Comparison of ENCODE assay signal across 1 cellular context in genomic region chr5:120457839-120458507, GRCh38.
TF ChIP-seq lines count a peak whose summit lies in the region.

No MANE protein-coding gene starts in this region.

TF ChIP-seq in HepG2, 621 proteins besides CTCF, POLR2A, EP300 and RAD21 (continued from another document and continues in another):
- TF ChIP-seq NFIB (CRISPR knock-in tag; IDR thresholded peaks at IDR 0.05; ENCODE audit: borderline replicate concordance) (no peak), ZNF772 (CRISPR knock-in tag; IDR thresholded peaks at IDR 0.05) (no peak), SIX1 (CRISPR knock-in tag; IDR thresholded peaks at IDR 0.05; ENCODE audit: borderline replicate concordance) (no peak), ZNF776 (CRISPR knock-in tag; IDR thresholded peaks at IDR 0.05) (no peak), RORA (CRISPR knock-in tag; IDR thresholded peaks at IDR 0.05) (no peak), ZBTB21 (CRISPR knock-in tag; IDR thresholded peaks at IDR 0.05) (no peak), MAFG (CRISPR knock-in tag; IDR thresholded peaks at IDR 0.05) (no peak), RARA (CRISPR knock-in tag; IDR thresholded peaks at IDR 0.05) (no peak), DDIT3 (CRISPR knock-in tag; IDR thresholded peaks at IDR 0.05) (no peak), ZNF343 (CRISPR knock-in tag; IDR thresholded peaks at IDR 0.05) (no peak), MNT (IDR thresholded peaks at IDR 0.05) (0 out of 2 replicates have a peak, but pooled peaks have one; percentile 22), KLF9 (CRISPR knock-in tag; IDR thresholded peaks at IDR 0.05; ENCODE audit: low read depth) (no peak), SIX4 (CRISPR knock-in tag; IDR thresholded peaks at IDR 0.05) (no peak), USF2 (IDR thresholded peaks at IDR 0.05; ENCODE audit: low read depth, low read length) (peak; percentile 90), USF2 (CRISPR knock-in tag; IDR thresholded peaks at IDR 0.05; ENCODE audit: borderline replicate concordance) (peak; percentile 74; the same call in 1 of the 2 replicates), UBTF (CRISPR knock-in tag; IDR thresholded peaks at IDR 0.05) (no peak; the same call in 1 of the 2 replicates), FOSL2 (CRISPR knock-in tag; IDR thresholded peaks at IDR 0.05) (peak; percentile 93), ZNF629 (CRISPR knock-in tag; conservative IDR thresholded peaks at IDR 0.05) (no peak), RFXANK (CRISPR knock-in tag; IDR thresholded peaks at IDR 0.05) (no peak), CREBL2 (CRISPR knock-in tag; IDR thresholded peaks at IDR 0.05; ENCODE audit: borderline replicate concordance) (no peak), ZNF598 (CRISPR knock-in tag; IDR thresholded peaks at IDR 0.05; ENCODE audit: borderline replicate concordance) (no peak), PAXIP1 (CRISPR knock-in tag; conservative IDR thresholded peaks at IDR 0.05) (no peak), ZNF781 (CRISPR knock-in tag; IDR thresholded peaks at IDR 0.05; ENCODE audit: borderline replicate concordance, not compliant biosample characterization) (no peak), ZNF17 (CRISPR knock-in tag; IDR thresholded peaks at IDR 0.05) (no peak), ERF (CRISPR knock-in tag; IDR thresholded peaks at IDR 0.05) (peak; percentile 70), NFKB2 (CRISPR knock-in tag; IDR thresholded peaks at IDR 0.05; ENCODE audit: borderline replicate concordance) (no peak), ZBTB3 (CRISPR knock-in tag; IDR thresholded peaks at IDR 0.05; ENCODE audit: borderline replicate concordance, low read depth) (no peak), ZNF562 (CRISPR knock-in tag; IDR thresholded peaks at IDR 0.05; ENCODE audit: borderline replicate concordance) (no peak), ZNF30 (CRISPR knock-in tag; IDR thresholded peaks at IDR 0.05) (no peak), YEATS4 (CRISPR knock-in tag; IDR thresholded peaks at IDR 0.05; ENCODE audit: borderline replicate concordance) (no peak), ZNF276 (CRISPR knock-in tag; IDR thresholded peaks at IDR 0.05; ENCODE audit: low read depth) (no peak)
- TF ChIP-seq, protein P1, sequence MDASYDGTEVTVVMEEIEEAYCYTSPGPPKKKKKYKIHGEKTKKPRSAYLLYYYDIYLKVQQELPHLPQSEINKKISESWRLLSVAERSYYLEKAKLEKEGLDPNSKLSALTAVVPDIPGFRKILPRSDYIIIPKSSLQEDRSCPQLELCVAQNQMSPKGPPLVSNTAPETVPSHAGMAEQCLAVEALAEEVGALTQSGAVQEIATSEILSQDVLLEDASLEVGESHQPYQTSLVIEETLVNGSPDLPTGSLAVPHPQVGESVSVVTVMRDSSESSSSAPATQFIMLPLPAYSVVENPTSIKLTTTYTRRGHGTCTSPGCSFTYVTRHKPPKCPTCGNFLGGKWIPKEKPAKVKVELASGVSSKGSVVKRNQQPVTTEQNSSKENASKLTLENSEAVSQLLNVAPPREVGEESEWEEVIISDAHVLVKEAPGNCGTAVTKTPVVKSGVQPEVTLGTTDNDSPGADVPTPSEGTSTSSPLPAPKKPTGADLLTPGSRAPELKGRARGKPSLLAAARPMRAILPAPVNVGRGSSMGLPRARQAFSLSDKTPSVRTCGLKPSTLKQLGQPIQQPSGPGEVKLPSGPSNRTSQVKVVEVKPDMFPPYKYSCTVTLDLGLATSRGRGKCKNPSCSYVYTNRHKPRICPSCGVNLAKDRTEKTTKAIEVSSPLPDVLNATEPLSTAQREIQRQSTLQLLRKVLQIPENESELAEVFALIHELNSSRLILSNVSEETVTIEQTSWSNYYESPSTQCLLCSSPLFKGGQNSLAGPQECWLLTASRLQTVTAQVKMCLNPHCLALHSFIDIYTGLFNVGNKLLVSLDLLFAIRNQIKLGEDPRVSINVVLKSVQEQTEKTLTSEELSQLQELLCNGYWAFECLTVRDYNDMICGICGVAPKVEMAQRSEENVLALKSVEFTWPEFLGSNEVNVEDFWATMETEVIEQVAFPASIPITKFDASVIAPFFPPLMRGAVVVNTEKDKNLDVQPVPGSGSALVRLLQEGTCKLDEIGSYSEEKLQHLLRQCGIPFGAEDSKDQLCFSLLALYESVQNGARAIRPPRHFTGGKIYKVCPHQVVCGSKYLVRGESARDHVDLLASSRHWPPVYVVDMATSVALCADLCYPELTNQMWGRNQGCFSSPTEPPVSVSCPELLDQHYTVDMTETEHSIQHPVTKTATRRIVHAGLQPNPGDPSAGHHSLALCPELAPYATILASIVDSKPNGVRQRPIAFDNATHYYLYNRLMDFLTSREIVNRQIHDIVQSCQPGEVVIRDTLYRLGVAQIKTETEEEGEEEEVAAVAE (CRISPR knock-in tag; IDR thresholded peaks at IDR 0.05; ENCODE audit: borderline replicate concordance) = no peak
- TF ChIP-seq, protein P2, sequence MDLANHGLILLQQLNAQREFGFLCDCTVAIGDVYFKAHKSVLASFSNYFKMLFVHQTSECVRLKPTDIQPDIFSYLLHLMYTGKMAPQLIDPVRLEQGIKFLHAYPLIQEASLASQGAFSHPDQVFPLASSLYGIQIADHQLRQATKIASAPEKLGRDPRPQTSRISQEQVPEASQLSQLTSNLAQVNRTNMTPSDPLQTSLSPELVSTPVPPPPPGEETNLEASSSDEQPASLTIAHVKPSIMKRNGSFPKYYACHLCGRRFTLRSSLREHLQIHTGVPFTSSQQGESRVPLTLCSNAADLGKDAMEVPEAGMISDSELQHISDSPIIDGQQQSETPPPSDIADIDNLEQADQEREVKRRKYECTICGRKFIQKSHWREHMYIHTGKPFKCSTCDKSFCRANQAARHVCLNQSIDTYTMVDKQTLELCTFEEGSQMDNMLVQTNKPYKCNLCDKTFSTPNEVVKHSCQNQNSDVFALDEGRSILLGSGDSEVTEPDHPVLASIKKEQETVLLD (CRISPR knock-in tag; IDR thresholded peaks at IDR 0.05; ENCODE audit: low read depth) = no peak
- TF ChIP-seq, protein P3, sequence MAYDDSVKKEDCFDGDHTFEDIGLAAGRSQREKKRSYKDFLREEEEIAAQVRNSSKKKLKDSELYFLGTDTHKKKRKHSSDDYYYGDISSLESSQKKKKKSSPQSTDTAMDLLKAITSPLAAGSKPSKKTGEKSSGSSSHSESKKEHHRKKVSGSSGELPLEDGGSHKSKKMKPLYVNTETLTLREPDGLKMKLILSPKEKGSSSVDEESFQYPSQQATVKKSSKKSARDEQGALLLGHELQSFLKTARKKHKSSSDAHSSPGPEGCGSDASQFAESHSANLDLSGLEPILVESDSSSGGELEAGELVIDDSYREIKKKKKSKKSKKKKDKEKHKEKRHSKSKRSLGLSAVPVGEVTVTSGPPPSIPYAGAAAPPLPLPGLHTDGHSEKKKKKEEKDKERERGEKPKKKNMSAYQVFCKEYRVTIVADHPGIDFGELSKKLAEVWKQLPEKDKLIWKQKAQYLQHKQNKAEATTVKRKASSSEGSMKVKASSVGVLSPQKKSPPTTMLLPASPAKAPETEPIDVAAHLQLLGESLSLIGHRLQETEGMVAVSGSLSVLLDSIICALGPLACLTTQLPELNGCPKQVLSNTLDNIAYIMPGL (CRISPR knock-in tag; IDR thresholded peaks at IDR 0.05; ENCODE audit: borderline replicate concordance in 1 of 2, low read depth in 1 of 2) = peak in 1 of 2 experiments; percentile 65; a peak in 1 of 4 replicates
- TF ChIP-seq, protein P4, sequence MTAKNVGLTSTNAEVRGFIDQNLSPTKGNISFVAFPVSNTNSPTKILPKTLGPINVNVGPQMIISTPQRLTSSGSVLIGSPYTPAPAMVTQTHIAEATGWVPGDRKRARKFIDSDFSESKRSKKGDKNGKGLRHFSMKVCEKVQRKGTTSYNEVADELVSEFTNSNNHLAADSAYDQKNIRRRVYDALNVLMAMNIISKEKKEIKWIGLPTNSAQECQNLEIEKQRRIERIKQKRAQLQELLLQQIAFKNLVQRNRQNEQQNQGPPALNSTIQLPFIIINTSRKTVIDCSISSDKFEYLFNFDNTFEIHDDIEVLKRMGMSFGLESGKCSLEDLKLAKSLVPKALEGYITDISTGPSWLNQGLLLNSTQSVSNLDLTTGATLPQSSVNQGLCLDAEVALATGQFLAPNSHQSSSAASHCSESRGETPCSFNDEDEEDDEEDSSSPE (CRISPR knock-in tag; IDR thresholded peaks at IDR 0.05) = no peak
